ENCODE assay signal across 31 cellular contexts in genomic region chr10:91487914-91488577, GRCh38.
"Had no signal": no experiment of that assay in that cellular context is flagged by ENCODE, and none has a peak within 500 bp of the region (broad histone marks: within the 10 kb centered on the region; RNA-seq: fewer than 3 reads in every experiment).

No MANE protein-coding gene starts in this region.

- H3K4me3 ChIP-seq: esophagus squamous epithelium, gastroesophageal sphincter, heart right ventricle had no signal

- H3K36me3 ChIP-seq: brain microvascular endothelial cell, WERI-Rb-1 had no signal

- H3K27me3 ChIP-seq: brain microvascular endothelial cell, esophagus squamous epithelium, gastroesophageal sphincter, heart right ventricle had no signal

- H3K27ac ChIP-seq: brain microvascular endothelial cell, epithelial cell of prostate, esophagus squamous epithelium, gastroesophageal sphincter, heart right ventricle, WERI-Rb-1 had no signal

- FAIRE-seq: astrocyte, bronchial epithelial cell, colon, endometrium, endothelial cell of umbilical vein had no signal

- H3K9me3 ChIP-seq: esophagus squamous epithelium, gastroesophageal sphincter, heart right ventricle had no signal

- ATAC-seq: activated CD4-positive, CD25-positive, alpha-beta regulatory T cell treated with anti-CD3 and anti-CD28 coated beads, Interleukin-2, amount 50 U/mL, for 24 hours; activated CD8-positive, alpha-beta T cell treated with anti-CD3 and anti-CD28 coated beads for 36 hours; activated T-cell treated with anti-CD3 and anti-CD28 coated beads, Interleukin-2, amount 50 U/mL, for 4 hours; activated T-helper 17 cell treated with anti-CD3 and anti-CD28 coated beads, Interleukin-2, amount 50 U/mL, for 72 hours; gastroesophageal sphincter; heart right ventricle; T-helper 17 cell had no signal

- H3K4me1 ChIP-seq: esophagus squamous epithelium, gastroesophageal sphincter, heart right ventricle had no signal

- DNase-seq: activated B cell treated with CpG ODN at 0.5 μM for 24 hours; activated CD4-positive, alpha-beta T cell treated with anti-CD3 and anti-CD28 coated beads for 48 hours; activated CD4-positive, alpha-beta T cell treated with anti-CD3 and anti-CD28 coated beads, Interleukin-2, amount 50 U/mL, for 1 hour; activated CD4-positive, alpha-beta T cell treated with anti-CD3 and anti-CD28 coated beads, Interleukin-2, amount 50 U/mL, for 48 hours; activated CD8-positive, alpha-beta memory T cell treated with anti-CD3 and anti-CD28 coated beads for 24 hours; activated CD8-positive, alpha-beta T cell treated with anti-CD3 and anti-CD28 coated beads for 36 hours; activated effector memory CD4-positive, alpha-beta T cell treated with Interleukin-2 at 50 U/mL for 16 hours; activated gamma-delta T cell treated with Interleukin-2 at 50 U/mL for 16 hours; activated naive CD4-positive, alpha-beta T cell treated with anti-CD3 and anti-CD28 coated beads, Interleukin-2, amount 50 U/mL, for 16 hours; activated naive CD4-positive, alpha-beta T cell treated with Interleukin-2 at 50 U/mL for 16 hours; activated T-cell treated with anti-CD3 and anti-CD28 coated beads, Interleukin-2, amount 50 U/mL, for 4 hours; amniotic stem cell; anterior cingulate cortex; brain microvascular endothelial cell; cortex of kidney; effector CD8-positive, alpha-beta T cell; esophagus squamous epithelium; foreskin melanocyte; heart right ventricle; T-helper 17 cell; T1000; WERI-Rb-1 had no signal
